ENCODE assay signal across 1 cellular context in genomic region chr6:56821005-56821432, GRCh38.
TF ChIP-seq lines count a peak whose summit lies in the region.

No MANE protein-coding gene starts in this region.

TF ChIP-seq in GM12878, 131 proteins besides CTCF, POLR2A, EP300 and RAD21 (continued from another document):
- no peak for TF ChIP-seq PRDM15 (CRISPR knock-in tag; IDR thresholded peaks at IDR 0.05)
- TF ChIP-seq SP1 (IDR thresholded peaks at IDR 0.05; ENCODE audit: low read depth, low read length) = no peak
- no peak for TF ChIP-seq RBBP5 (conservative IDR thresholded peaks at IDR 0.05)
- no peak for TF ChIP-seq IRF5 (IDR thresholded peaks at IDR 0.05; ENCODE audit: borderline replicate concordance)
- TF ChIP-seq YY1 (IDR thresholded peaks at IDR 0.05; ENCODE audit: low read depth, low read length) = no peak
- TF ChIP-seq ZBTB4 (CRISPR knock-in tag; IDR thresholded peaks at IDR 0.05) = no peak
- TF ChIP-seq NFXL1 (IDR thresholded peaks at IDR 0.05; ENCODE audit: borderline replicate concordance) = no peak
- TF ChIP-seq BMI1 (IDR thresholded peaks at IDR 0.05; ENCODE audit: borderline replicate concordance) = no peak
- TF ChIP-seq HSF1 (IDR thresholded peaks at IDR 0.05; ENCODE audit: low read depth, low read length) = no peak
- no peak for TF ChIP-seq MEF2A (IDR thresholded peaks at IDR 0.05; ENCODE audit: insufficient read depth, low read depth, low read length)
- TF ChIP-seq SUPT20H (IDR thresholded peaks at IDR 0.05; ENCODE audit: borderline replicate concordance, control insufficient read depth, low read depth, low read length) = no peak
- TF ChIP-seq ETV6 (conservative IDR thresholded peaks at IDR 0.05 in 1 of 2, IDR thresholded peaks at IDR 0.05 in 1 of 2; ENCODE audit: borderline replicate concordance in 1 of 2, low read depth in 1 of 2) = no peak
- TF ChIP-seq BACH1 (IDR thresholded peaks at IDR 0.05; ENCODE audit: borderline replicate concordance) = no peak
- no peak for TF ChIP-seq ZNF384 (IDR thresholded peaks at IDR 0.05; ENCODE audit: borderline replicate concordance, low read depth, low read length)
